Comparison of ENCODE assay signal across 1 cellular context in genomic region chr18:36025025-36025424, GRCh38.
TF ChIP-seq lines count a peak whose summit lies in the region.

No MANE protein-coding gene starts in this region.

TF ChIP-seq in SK-N-SH, 30 proteins besides CTCF, POLR2A, EP300 and RAD21 (continued from another document):
- TF ChIP-seq, protein P1, sequence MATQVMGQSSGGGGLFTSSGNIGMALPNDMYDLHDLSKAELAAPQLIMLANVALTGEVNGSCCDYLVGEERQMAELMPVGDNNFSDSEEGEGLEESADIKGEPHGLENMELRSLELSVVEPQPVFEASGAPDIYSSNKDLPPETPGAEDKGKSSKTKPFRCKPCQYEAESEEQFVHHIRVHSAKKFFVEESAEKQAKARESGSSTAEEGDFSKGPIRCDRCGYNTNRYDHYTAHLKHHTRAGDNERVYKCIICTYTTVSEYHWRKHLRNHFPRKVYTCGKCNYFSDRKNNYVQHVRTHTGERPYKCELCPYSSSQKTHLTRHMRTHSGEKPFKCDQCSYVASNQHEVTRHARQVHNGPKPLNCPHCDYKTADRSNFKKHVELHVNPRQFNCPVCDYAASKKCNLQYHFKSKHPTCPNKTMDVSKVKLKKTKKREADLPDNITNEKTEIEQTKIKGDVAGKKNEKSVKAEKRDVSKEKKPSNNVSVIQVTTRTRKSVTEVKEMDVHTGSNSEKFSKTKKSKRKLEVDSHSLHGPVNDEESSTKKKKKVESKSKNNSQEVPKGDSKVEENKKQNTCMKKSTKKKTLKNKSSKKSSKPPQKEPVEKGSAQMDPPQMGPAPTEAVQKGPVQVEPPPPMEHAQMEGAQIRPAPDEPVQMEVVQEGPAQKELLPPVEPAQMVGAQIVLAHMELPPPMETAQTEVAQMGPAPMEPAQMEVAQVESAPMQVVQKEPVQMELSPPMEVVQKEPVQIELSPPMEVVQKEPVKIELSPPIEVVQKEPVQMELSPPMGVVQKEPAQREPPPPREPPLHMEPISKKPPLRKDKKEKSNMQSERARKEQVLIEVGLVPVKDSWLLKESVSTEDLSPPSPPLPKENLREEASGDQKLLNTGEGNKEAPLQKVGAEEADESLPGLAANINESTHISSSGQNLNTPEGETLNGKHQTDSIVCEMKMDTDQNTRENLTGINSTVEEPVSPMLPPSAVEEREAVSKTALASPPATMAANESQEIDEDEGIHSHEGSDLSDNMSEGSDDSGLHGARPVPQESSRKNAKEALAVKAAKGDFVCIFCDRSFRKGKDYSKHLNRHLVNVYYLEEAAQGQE (IDR thresholded peaks at IDR 0.05; ENCODE audit: low read depth, low read length), result no peak
- TF ChIP-seq JUND (IDR thresholded peaks at IDR 0.05) (peak; percentile 23), EZH2phosphoT487 (IDR thresholded peaks at IDR 0.05; ENCODE audit: borderline replicate concordance, low read depth) (no peak), YY1 (IDR thresholded peaks at IDR 0.05; ENCODE audit: low read depth) (no peak), MXI1 (IDR thresholded peaks at IDR 0.05; ENCODE audit: low read depth, low read length) (no peak), SMC3 (IDR thresholded peaks at IDR 0.05; ENCODE audit: low read depth, low read length) (no peak), CHD2 (IDR thresholded peaks at IDR 0.05; ENCODE audit: low read length, partially characterized antibody) (no peak), NRF1 (IDR thresholded peaks at IDR 0.05; ENCODE audit: low read depth, low read length) (no peak), POLR2AphosphoS5 (IDR thresholded peaks at IDR 0.05; ENCODE audit: low read depth, low read length) (no peak), GATA2 (CRISPR knock-in tag; IDR thresholded peaks at IDR 0.05) (no peak), MEF2A (IDR thresholded peaks at IDR 0.05; ENCODE audit: borderline replicate concordance, low read depth) (no peak), RXRA (IDR thresholded peaks at IDR 0.05; ENCODE audit: borderline replicate concordance, low read depth) (no peak), GABPA (IDR thresholded peaks at IDR 0.05; ENCODE audit: low read depth) (no peak), SIN3A (IDR thresholded peaks at IDR 0.05; ENCODE audit: borderline replicate concordance, low read depth, low read length) (no peak), NFIC (IDR thresholded peaks at IDR 0.05; ENCODE audit: borderline replicate concordance) (peak; percentile 7; the same call in 1 of the 2 replicates), MAX (IDR thresholded peaks at IDR 0.05; ENCODE audit: low read depth) (no peak), RFX5 (IDR thresholded peaks at IDR 0.05; ENCODE audit: low read length) (no peak), FOSL2 (IDR thresholded peaks at IDR 0.05; ENCODE audit: borderline replicate concordance, low read depth) (no peak)
- TF ChIP-seq, protein P2, sequence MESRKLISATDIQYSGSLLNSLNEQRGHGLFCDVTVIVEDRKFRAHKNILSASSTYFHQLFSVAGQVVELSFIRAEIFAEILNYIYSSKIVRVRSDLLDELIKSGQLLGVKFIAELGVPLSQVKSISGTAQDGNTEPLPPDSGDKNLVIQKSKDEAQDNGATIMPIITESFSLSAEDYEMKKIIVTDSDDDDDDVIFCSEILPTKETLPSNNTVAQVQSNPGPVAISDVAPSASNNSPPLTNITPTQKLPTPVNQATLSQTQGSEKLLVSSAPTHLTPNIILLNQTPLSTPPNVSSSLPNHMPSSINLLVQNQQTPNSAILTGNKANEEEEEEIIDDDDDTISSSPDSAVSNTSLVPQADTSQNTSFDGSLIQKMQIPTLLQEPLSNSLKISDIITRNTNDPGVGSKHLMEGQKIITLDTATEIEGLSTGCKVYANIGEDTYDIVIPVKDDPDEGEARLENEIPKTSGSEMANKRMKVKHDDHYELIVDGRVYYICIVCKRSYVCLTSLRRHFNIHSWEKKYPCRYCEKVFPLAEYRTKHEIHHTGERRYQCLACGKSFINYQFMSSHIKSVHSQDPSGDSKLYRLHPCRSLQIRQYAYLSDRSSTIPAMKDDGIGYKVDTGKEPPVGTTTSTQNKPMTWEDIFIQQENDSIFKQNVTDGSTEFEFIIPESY (IDR thresholded peaks at IDR 0.05; ENCODE audit: borderline replicate concordance, low read depth), result no peak
- TF ChIP-seq, protein P3, sequence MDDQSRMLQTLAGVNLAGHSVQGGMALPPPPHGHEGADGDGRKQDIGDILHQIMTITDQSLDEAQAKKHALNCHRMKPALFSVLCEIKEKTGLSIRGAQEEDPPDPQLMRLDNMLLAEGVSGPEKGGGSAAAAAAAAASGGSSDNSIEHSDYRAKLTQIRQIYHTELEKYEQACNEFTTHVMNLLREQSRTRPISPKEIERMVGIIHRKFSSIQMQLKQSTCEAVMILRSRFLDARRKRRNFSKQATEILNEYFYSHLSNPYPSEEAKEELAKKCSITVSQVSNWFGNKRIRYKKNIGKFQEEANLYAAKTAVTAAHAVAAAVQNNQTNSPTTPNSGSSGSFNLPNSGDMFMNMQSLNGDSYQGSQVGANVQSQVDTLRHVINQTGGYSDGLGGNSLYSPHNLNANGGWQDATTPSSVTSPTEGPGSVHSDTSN (IDR thresholded peaks at IDR 0.05), result peak; percentile 88
